Comparison of ENCODE assay signal across 24 cellular contexts in genomic region chr12:115118177-115118724, GRCh38.
"Had no signal": no experiment of that assay in that cellular context is flagged by ENCODE, and none has a peak within 500 bp of the region (broad histone marks: within the 10 kb centered on the region; RNA-seq: fewer than 3 reads in every experiment).

No MANE protein-coding gene starts in this region.

- DNase-seq: effector memory CD8-positive, alpha-beta T cell; foreskin melanocyte; heart right ventricle; immature natural killer cell; left colon; left ventricle myocardium superior; mesenchymal stem cell; naive thymus-derived CD4-positive, alpha-beta T cell; nephron progenitor cell; psoas muscle; retina; stimulated activated CD4-positive, alpha-beta T cell treated with anti-CD3 and anti-CD28 coated beads, Interleukin-2, amount 100 ng/mL, for 24 hours; stimulated activated CD4-positive, alpha-beta T cell treated with anti-CD3 and anti-CD28 coated beads, Interleukin-4, amount 100 ng/mL, for 4 hours; stimulated activated naive B cell treated with anti-CD40 and anti-IgM and Interleukin-4, amounts not matched to agents 10 μg/mL and 1 μg/mL and 100 μg/mL, for 72 hours; stimulated activated naive CD8-positive, alpha-beta T cell treated with anti-CD3 and anti-CD28 coated beads, Interleukin-15, amount 100 ng/mL, for 72 hours; testis; upper lobe of right lung had no signal

- H3K9me3 ChIP-seq: esophagus muscularis mucosa, psoas muscle, testis, upper lobe of right lung, vagina had no signal

- H3K4me1 ChIP-seq: esophagus muscularis mucosa, heart right ventricle, psoas muscle, testis, tibial nerve, upper lobe of right lung, vagina had no signal

- H3K27ac ChIP-seq: epithelial cell of prostate, esophagus muscularis mucosa, heart right ventricle, psoas muscle, testis, tibial nerve, upper lobe of right lung, vagina had no signal

- H3K27me3 ChIP-seq: heart right ventricle, testis, tibial nerve, upper lobe of right lung, vagina had no signal

- H3K4me3 ChIP-seq: esophagus muscularis mucosa, heart right ventricle, lung, psoas muscle, testis, tibial nerve, upper lobe of right lung, vagina had no signal

- ATAC-seq: effector memory CD8-positive, alpha-beta T cell; heart right ventricle; left colon; left ventricle myocardium superior; naive thymus-derived CD4-positive, alpha-beta T cell; psoas muscle; sciatic nerve; stimulated activated naive B cell treated with anti-CD40 and anti-IgM and Interleukin-4, amounts not matched to agents 10 μg/mL and 1 μg/mL and 100 μg/mL, for 72 hours; stimulated activated naive CD8-positive, alpha-beta T cell treated with anti-CD3 and anti-CD28 coated beads, Interleukin-15, amount 100 ng/mL, for 72 hours; upper lobe of right lung had no signal

- H3K36me3 ChIP-seq: esophagus muscularis mucosa, heart right ventricle, tibial nerve, upper lobe of right lung, vagina had no signal

- FAIRE-seq: colon had no signal
